Comparison of ENCODE assay signal across 8 cellular contexts in genomic region chr5:62305715-62306493, GRCh38. TPM values are rescaled to one million over a fixed set of nuclear protein-coding genes. Genes with fewer than 3 reads are reported as not detected.
A peak's percentile ranks its signal among the peaks of the same experiment; 100 is the strongest.
DNase-seq lines count a peak whose midpoint lies in the region; ATAC-seq lines count a peak whose summit lies in the region.

KIF2A (plus strand) TSS chr5:62306206; CDS start chr5:62306473, 267 bp downstream.

- peak within 1 kb of the TSS; percentile 99 for H3K27ac Mint-ChIP-seq in activated T-helper 1 cell treated with anti-CD3 and anti-CD28 coated beads, Interleukin-12 subunit alpha, Interleukin-12 subunit beta, Interleukin-2, Interleukin-4 antibody, amounts not matched to agents 30 ng/mL and 10 ng/mL and 1 ng/mL, durations not matched to agents 14 hours and 24 hours and 36 hours
- peak within 1 kb of the TSS; percentile 95 to 99 (median 99) for H3K27ac Mint-ChIP-seq in naive B cell
- peak within 1 kb of the TSS; percentile 98 for H3K27ac Mint-ChIP-seq in stimulated activated effector memory CD8-positive, alpha-beta T cell treated with anti-CD3 and anti-CD28 coated beads, Interleukin-12 subunit alpha, Interleukin-12 subunit beta, amount 100 ng/mL, for 72 hours

- H3K9me3 Mint-ChIP-seq in activated T-helper 1 cell treated with anti-CD3 and anti-CD28 coated beads, Interleukin-12 subunit alpha, Interleukin-12 subunit beta, Interleukin-2, Interleukin-4 antibody, amounts not matched to agents 30 ng/mL and 10 ng/mL and 1 ng/mL, durations not matched to agents 14 hours and 24 hours and 36 hours = no peaks in the 10 kb centered on the region
- no peaks in the 10 kb centered on the region for H3K9me3 Mint-ChIP-seq in naive B cell
- H3K9me3 Mint-ChIP-seq in stimulated activated effector memory CD8-positive, alpha-beta T cell treated with anti-CD3 and anti-CD28 coated beads, Interleukin-12 subunit alpha, Interleukin-12 subunit beta, amount 100 ng/mL, for 72 hours = no peaks in the 10 kb centered on the region

- peak; percentile 82 for ATAC-seq in naive B cell (ENCODE audit: low read depth in 2 of 2)
- peak; percentile 93 for ATAC-seq in stimulated activated effector memory CD8-positive, alpha-beta T cell treated with anti-CD3 and anti-CD28 coated beads, Interleukin-12 subunit alpha, Interleukin-12 subunit beta, amount 100 ng/mL, for 72 hours

- H3K4me3 Mint-ChIP-seq in activated T-helper 1 cell treated with anti-CD3 and anti-CD28 coated beads, Interleukin-12 subunit alpha, Interleukin-12 subunit beta, Interleukin-2, Interleukin-4 antibody, amounts not matched to agents 30 ng/mL and 10 ng/mL and 1 ng/mL, durations not matched to agents 14 hours and 24 hours and 36 hours = peak within 1 kb of the TSS; percentile 99
- peak within 1 kb of the TSS; percentile 91 to 99 (median 96) for H3K4me3 Mint-ChIP-seq in naive B cell
- H3K4me3 Mint-ChIP-seq in stimulated activated effector memory CD8-positive, alpha-beta T cell treated with anti-CD3 and anti-CD28 coated beads, Interleukin-12 subunit alpha, Interleukin-12 subunit beta, amount 100 ng/mL, for 72 hours = peak within 1 kb of the TSS; percentile 98

- peak; percentile 96 for DNase-seq in EL
- DNase-seq in GOT3 (lab: John Stamatoyannopoulos, UW) = peak; percentile 85
- peak; percentile 91 for DNase-seq in LHCN-M2 (ENCODE audit: low read depth)
- peak; percentile 92 for DNase-seq in RPMI7951 (ENCODE audit: low read depth)
- DNase-seq in activated T-helper 1 cell treated with anti-CD3 and anti-CD28 coated beads, Interleukin-12 subunit alpha, Interleukin-12 subunit beta, Interleukin-2, Interleukin-4 antibody, amounts not matched to agents 30 ng/mL and 10 ng/mL and 1 ng/mL, durations not matched to agents 14 hours and 24 hours and 36 hours (ENCODE audit: low spot score) = peak; percentile 95
- peak; percentile 90 for DNase-seq in fibroblast of gingiva (ENCODE audit: low read depth)
- DNase-seq in naive B cell = peak; percentile 95
- peak; percentile 89 to 96 for DNase-seq in stimulated activated effector memory CD8-positive, alpha-beta T cell treated with anti-CD3 and anti-CD28 coated beads, Interleukin-12 subunit alpha, Interleukin-12 subunit beta, amount 100 ng/mL, for 72 hours (ENCODE audit: low spot score in 2 of 2)

- peaks cover 38% of the 10 kb centered on the region for H3K36me3 Mint-ChIP-seq in activated T-helper 1 cell treated with anti-CD3 and anti-CD28 coated beads, Interleukin-12 subunit alpha, Interleukin-12 subunit beta, Interleukin-2, Interleukin-4 antibody, amounts not matched to agents 30 ng/mL and 10 ng/mL and 1 ng/mL, durations not matched to agents 14 hours and 24 hours and 36 hours (ENCODE audit: low read depth)
- H3K36me3 Mint-ChIP-seq in naive B cell = peaks cover 0 to 7% of the 10 kb centered on the region in 2 donors
- H3K36me3 Mint-ChIP-seq in stimulated activated effector memory CD8-positive, alpha-beta T cell treated with anti-CD3 and anti-CD28 coated beads, Interleukin-12 subunit alpha, Interleukin-12 subunit beta, amount 100 ng/mL, for 72 hours = peaks cover 61% of the 10 kb centered on the region

- no peaks in the 10 kb centered on the region for H3K27me3 Mint-ChIP-seq in activated T-helper 1 cell treated with anti-CD3 and anti-CD28 coated beads, Interleukin-12 subunit alpha, Interleukin-12 subunit beta, Interleukin-2, Interleukin-4 antibody, amounts not matched to agents 30 ng/mL and 10 ng/mL and 1 ng/mL, durations not matched to agents 14 hours and 24 hours and 36 hours (ENCODE audit: insufficient read depth)
- H3K27me3 Mint-ChIP-seq in naive B cell = no peaks in the 10 kb centered on the region

- intact Hi-C loops in activated T-helper 1 cell treated with anti-CD3 and anti-CD28 coated beads, Interleukin-12 subunit alpha, Interleukin-12 subunit beta, Interleukin-2, Interleukin-4 antibody, amounts not matched to agents 30 ng/mL and 10 ng/mL and 1 ng/mL, durations not matched to agents 14 hours and 24 hours and 36 hours (cut with micrococcal nuclease) = loop anchor here (1.0 to 5.0 kb wide), 5 partner anchors 9 to 974 kb away; partner anchors contain the start of genes IPO11 and ZSWIM6

- peaks cover 58% of the 10 kb centered on the region for H3K4me1 Mint-ChIP-seq in activated T-helper 1 cell treated with anti-CD3 and anti-CD28 coated beads, Interleukin-12 subunit alpha, Interleukin-12 subunit beta, Interleukin-2, Interleukin-4 antibody, amounts not matched to agents 30 ng/mL and 10 ng/mL and 1 ng/mL, durations not matched to agents 14 hours and 24 hours and 36 hours (ENCODE audit: low read depth)
- H3K4me1 Mint-ChIP-seq in naive B cell = peaks cover 34 to 50% (median 45%) of the 10 kb centered on the region in 3 donors
- peaks cover 51% of the 10 kb centered on the region for H3K4me1 Mint-ChIP-seq in stimulated activated effector memory CD8-positive, alpha-beta T cell treated with anti-CD3 and anti-CD28 coated beads, Interleukin-12 subunit alpha, Interleukin-12 subunit beta, amount 100 ng/mL, for 72 hours

RNA-seq across cellular contexts. Expression of gene KIF2A, which starts in this region (rescaled TPM):
- total RNA-seq in LHCN-M2 (2014; rRNA removed) = 49.4 and 58.1 TPM in 2 replicates
- 18.1 TPM for polyA plus RNA-seq in LHCN-M2 (2012)
- 48.5 and 54.9 TPM in 2 replicates for total RNA-seq in RPMI7951 (2014; rRNA removed; shearing (Covaris generic))
- total RNA-seq in activated T-helper 1 cell treated with anti-CD3 and anti-CD28 coated beads, Interleukin-12 subunit alpha, Interleukin-12 subunit beta, Interleukin-2, Interleukin-4 antibody, amounts not matched to agents 30 ng/mL and 10 ng/mL and 1 ng/mL, durations not matched to agents 14 hours and 24 hours and 36 hours = 235 and 240 TPM in 2 replicates
- polyA plus RNA-seq in naive B cell (ENCODE audit: low read depth in 6 of 6) = 10 to 100 TPM; 65.4 to 91.7 (median 86.3) TPM

Comparison
In these comparisons a context has a peak if more than half of its experiments do, and no peak if none do; other contexts are left out.
1. Peak in every context shown above with its lines: DNase-seq and ATAC-seq.